Comparison of ENCODE assay signal across 8 cellular contexts in the genomic region with DNA sequence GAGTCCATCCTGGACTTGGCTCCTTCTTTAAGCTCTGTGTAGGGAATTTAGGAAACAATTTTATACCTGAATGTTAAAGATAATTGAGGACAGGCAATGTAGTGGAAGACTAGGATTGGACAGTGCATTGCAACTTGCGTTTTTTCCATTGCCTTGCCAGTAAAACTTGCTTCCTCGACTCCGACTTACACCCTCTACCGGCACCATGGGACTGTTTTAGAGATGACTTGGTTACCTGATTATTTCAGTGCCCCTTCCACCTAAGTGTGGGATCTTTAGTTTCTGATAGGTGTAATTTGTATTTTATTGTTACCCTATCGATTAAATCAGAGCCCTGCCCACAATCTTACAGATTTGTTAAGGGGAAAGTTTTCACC. TPM values are rescaled to one million over a fixed set of nuclear protein-coding genes. Genes with fewer than 3 reads are reported as not detected.
DNase-seq lines count a peak whose midpoint lies in the region; ATAC-seq and TF ChIP-seq lines count a peak whose summit lies in the region.

No MANE protein-coding gene starts in this region.

- peak overlapping the region; percentile 72 for H3K4me3 ChIP-seq in AG09309 (ENCODE audit: control insufficient read depth, low read depth, low read length)
- H3K4me3 ChIP-seq in GM06990 (replicated peaks; ENCODE audit: low read depth, low read length) = peak overlapping the region; percentile 74
- peak overlapping the region; percentile 68 for H3K4me3 ChIP-seq in ectodermal cell (ENCODE audit: insufficient read depth, low read depth, low read length)

- H3K9me3 Mint-ChIP-seq in natural killer cell treated with Interleukin-12 subunit alpha and Interleukin-12 subunit beta and Interleukin-15 and Interleukin-18, amount 100 ng/mL, for 72 hours = no peaks in the 10 kb centered on the region

- H3K4me1 ChIP-seq in ectodermal cell (ENCODE audit: control insufficient read depth, insufficient read depth, low read length) = no peaks in the 10 kb centered on the region

- peak overlapping the region; percentile 73 to 79 for H3K27ac Mint-ChIP-seq in natural killer cell treated with Interleukin-12 subunit alpha and Interleukin-12 subunit beta and Interleukin-15 and Interleukin-18, amount 100 ng/mL, for 72 hours

- H3K27me3 ChIP-seq in GM06990 (replicated peaks; ENCODE audit: control insufficient read depth, insufficient read depth, low read length) (no peaks in the 10 kb centered on the region), ectodermal cell (ENCODE audit: control insufficient read depth, insufficient read depth, low read length, poor library complexity, severe bottlenecking) (no peaks in the 10 kb centered on the region)

- no peaks in the 10 kb centered on the region for H3K36me3 Mint-ChIP-seq in natural killer cell treated with Interleukin-12 subunit alpha and Interleukin-12 subunit beta and Interleukin-15 and Interleukin-18, amount 100 ng/mL, for 72 hours

- H3K36me3 ChIP-seq in GM06990 (ENCODE audit: control insufficient read depth, insufficient read depth, low read length) (no peaks in the 10 kb centered on the region), ectodermal cell (ENCODE audit: control insufficient read depth, insufficient read depth, low read length) (no peaks in the 10 kb centered on the region)

- H3K4me3 Mint-ChIP-seq in natural killer cell treated with Interleukin-12 subunit alpha and Interleukin-12 subunit beta and Interleukin-15 and Interleukin-18, amount 100 ng/mL, for 72 hours = peak overlapping the region; percentile 92

- no peak overlapping the region for H3K27ac ChIP-seq in ectodermal cell (ENCODE audit: insufficient read depth, low read depth, low read length, poor library complexity, severe bottlenecking)

- DNase-seq in AG09309 (ENCODE audit: low read depth) = no peak
- DNase-seq in GM06990 (ENCODE audit: extremely low read depth, insufficient read length) = no peak
- peak; percentile 38 for DNase-seq in OCI-M1 (lab: John Stamatoyannopoulos, UW)
- DNase-seq in natural killer cell treated with Interleukin-12 subunit alpha and Interleukin-12 subunit beta and Interleukin-15 and Interleukin-18, amount 100 ng/mL, for 72 hours (ENCODE audit: low spot score) = no peak
- no peak for DNase-seq in DMS153 (lab: John Stamatoyannopoulos, UW)
- DNase-seq in GDM1 (lab: John Stamatoyannopoulos, UW) = no peak

- no peak for ATAC-seq in natural killer cell treated with Interleukin-12 subunit alpha and Interleukin-12 subunit beta and Interleukin-15 and Interleukin-18, amount 100 ng/mL, for 72 hours
- ATAC-seq in GM19467 (IDR thresholded peaks at IDR 0.05; ENCODE audit: unreplicated experiment) = no peak

- 0% methylated on average over 3 to 4 of the region's 5 CpGs for WGBS in ectodermal cell, 2 experiments

- TF ChIP-seq CTCF in AG09309 (IDR thresholded peaks at IDR 0.05; ENCODE audit: control insufficient read depth, insufficient read depth, low read depth, low read length, missing control alignments) (peak; percentile 34), GM06990 (IDR thresholded peaks at IDR 0.05; ENCODE audit: insufficient read depth, low read length, poor library complexity, severe bottlenecking) (peak; percentile 2)

- H3K27me3 Mint-ChIP-seq in natural killer cell treated with Interleukin-12 subunit alpha and Interleukin-12 subunit beta and Interleukin-15 and Interleukin-18, amount 100 ng/mL, for 72 hours = peaks cover 0 to 11% of the 10 kb centered on the region in 2 donors

- H3K9me3 ChIP-seq in ectodermal cell (ENCODE audit: control insufficient read depth, low read length) = no peaks in the 10 kb centered on the region

- peaks cover 20 to 23% of the 10 kb centered on the region in 2 donors for H3K4me1 Mint-ChIP-seq in natural killer cell treated with Interleukin-12 subunit alpha and Interleukin-12 subunit beta and Interleukin-15 and Interleukin-18, amount 100 ng/mL, for 72 hours (ENCODE audit: low read depth in 2 of 2)

RNA-seq across cellular contexts. Expression of a gene that starts 1.2 kb away (rescaled TPM):
- 75.6 TPM for polyA plus RNA-seq in ectodermal cell (2013, experiment 1 of 4)
- 72.0 TPM for polyA plus RNA-seq in ectodermal cell (2013, experiment 2 of 4)
- polyA plus RNA-seq in ectodermal cell (2013, experiment 3 of 4) = 62.4 TPM
- 66.9 TPM for polyA plus RNA-seq in ectodermal cell (2013, experiment 4 of 4)
- 100 to 1,000 TPM in 1 of 2 donors, 10 to 100 TPM in 1; 59.2 to 104 TPM for total RNA-seq in natural killer cell treated with Interleukin-12 subunit alpha and Interleukin-12 subunit beta and Interleukin-15 and Interleukin-18, amount 100 ng/mL, for 72 hours
